ENCODE assay signal across 25 cellular contexts in the genomic region with DNA sequence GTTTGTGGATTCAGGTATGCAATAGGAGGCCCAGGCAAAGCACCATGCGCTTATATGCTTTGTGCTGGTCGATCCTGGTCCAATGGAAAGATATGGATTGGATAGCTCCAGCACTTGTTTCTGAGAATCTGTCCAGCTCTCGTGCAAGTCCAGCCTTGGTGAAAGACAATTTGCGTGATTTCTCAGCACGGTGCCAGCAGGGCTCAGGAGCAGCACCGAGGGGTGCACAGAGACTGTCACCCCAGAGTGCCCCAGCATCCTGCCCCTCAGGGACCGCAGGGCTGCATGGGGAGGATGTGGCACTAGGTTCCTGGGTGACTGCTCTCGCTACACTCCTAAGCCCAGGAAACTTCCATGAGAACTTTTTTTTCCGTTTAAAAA.
"Had no signal": no experiment of that assay in that cellular context is flagged by ENCODE, and none has a peak within 500 bp of the region (broad histone marks: within the 10 kb centered on the region; RNA-seq: fewer than 3 reads in every experiment).

No MANE protein-coding gene starts in this region.

- H3K4me2 ChIP-seq: hepatocyte had no signal

- H3K4me3 ChIP-seq: dorsolateral prefrontal cortex, esophagus muscularis mucosa, gastroesophageal sphincter, heart left ventricle, hepatocyte, left lung, right lobe of liver, thoracic aorta, tibial nerve, upper lobe of left lung, uterus had no signal

- H3K4me1 Mint-ChIP-seq: naive B cell; stimulated activated naive B cell treated with anti-CD40 and anti-IgM and Interleukin-4, amounts not matched to agents 10 μg/mL and 1 μg/mL and 100 μg/mL, for 72 hours had no signal

- DNase-seq: effector CD8-positive, alpha-beta T cell; foreskin keratinocyte; heart left ventricle; kidney; left lung; mammary epithelial cell; naive B cell; occipital lobe; right lobe of liver; small intestine; stimulated activated CD4-positive, alpha-beta T cell treated with anti-CD3 and anti-CD28 coated beads, Interleukin-15, amount 100 ng/mL, for 24 hours; stimulated activated CD4-positive, alpha-beta T cell treated with anti-CD3 and anti-CD28 coated beads, Interleukin-2, amount 100 ng/mL, for 48 hours; stimulated activated naive B cell treated with anti-CD40 and anti-IgM and Interleukin-4, amounts not matched to agents 10 μg/mL and 1 μg/mL and 100 μg/mL, for 72 hours; uterus had no signal

- H2AFZ ChIP-seq: hepatocyte, parathyroid adenoma had no signal

- H3K9me3 ChIP-seq: esophagus muscularis mucosa, heart left ventricle, left lung, right lobe of liver, thoracic aorta, tibial nerve, upper lobe of left lung, uterus had no signal

- H3K27me3 ChIP-seq: foreskin keratinocyte, right lobe of liver, tibial nerve, upper lobe of left lung, uterus had no signal

- H3K79me2 ChIP-seq: hepatocyte, parathyroid adenoma had no signal

- H3K9me3 Mint-ChIP-seq: natural killer cell treated with Interleukin-12 subunit alpha and Interleukin-12 subunit beta and Interleukin-15 and Interleukin-18, amount 100 ng/mL, for 72 hours; stimulated activated naive B cell treated with anti-CD40 and anti-IgM and Interleukin-4, amounts not matched to agents 10 μg/mL and 1 μg/mL and 100 μg/mL, for 72 hours; stimulated activated naive CD8-positive, alpha-beta T cell treated with anti-CD3 and anti-CD28 coated beads, Interleukin-15, Interleukin-2, amounts not matched to agents 100 ng/mL and 50 ng/mL, for 24 hours had no signal

- H3K9ac ChIP-seq: parathyroid adenoma had no signal

- H3K4me1 ChIP-seq: esophagus muscularis mucosa, foreskin keratinocyte, gastroesophageal sphincter, heart left ventricle, left lung, parathyroid adenoma, right lobe of liver, upper lobe of left lung, uterus had no signal

- H3K27ac Mint-ChIP-seq: natural killer cell treated with Interleukin-12 subunit alpha and Interleukin-12 subunit beta and Interleukin-15 and Interleukin-18, amount 100 ng/mL, for 72 hours; progenitor cell of endocrine pancreas; stimulated activated naive B cell treated with anti-CD40 and anti-IgM and Interleukin-4, amounts not matched to agents 10 μg/mL and 1 μg/mL and 100 μg/mL, for 72 hours; stimulated activated naive CD8-positive, alpha-beta T cell treated with anti-CD3 and anti-CD28 coated beads, Interleukin-15, Interleukin-2, amounts not matched to agents 100 ng/mL and 50 ng/mL, for 24 hours had no signal

- H3K36me3 Mint-ChIP-seq: naive B cell; natural killer cell treated with Interleukin-12 subunit alpha and Interleukin-12 subunit beta and Interleukin-15 and Interleukin-18, amount 100 ng/mL, for 72 hours; stimulated activated naive B cell treated with anti-CD40 and anti-IgM and Interleukin-4, amounts not matched to agents 10 μg/mL and 1 μg/mL and 100 μg/mL, for 72 hours had no signal

- H3K27ac ChIP-seq: dorsolateral prefrontal cortex, esophagus muscularis mucosa, foreskin keratinocyte, gastroesophageal sphincter, heart left ventricle, hepatocyte, left lung, parathyroid adenoma, right lobe of liver, thoracic aorta, tibial nerve, upper lobe of left lung, uterus had no signal

- H3K36me3 ChIP-seq: esophagus muscularis mucosa, gastroesophageal sphincter, heart left ventricle, left lung, right lobe of liver, thoracic aorta, tibial nerve, upper lobe of left lung, uterus had no signal

- H3K4me3 Mint-ChIP-seq: naive B cell; natural killer cell treated with Interleukin-12 subunit alpha and Interleukin-12 subunit beta and Interleukin-15 and Interleukin-18, amount 100 ng/mL, for 72 hours; stimulated activated naive B cell treated with anti-CD40 and anti-IgM and Interleukin-4, amounts not matched to agents 10 μg/mL and 1 μg/mL and 100 μg/mL, for 72 hours; stimulated activated naive CD8-positive, alpha-beta T cell treated with anti-CD3 and anti-CD28 coated beads, Interleukin-15, Interleukin-2, amounts not matched to agents 100 ng/mL and 50 ng/mL, for 24 hours had no signal
